ENCODE assay signal across 1 cellular context in the genomic region with DNA sequence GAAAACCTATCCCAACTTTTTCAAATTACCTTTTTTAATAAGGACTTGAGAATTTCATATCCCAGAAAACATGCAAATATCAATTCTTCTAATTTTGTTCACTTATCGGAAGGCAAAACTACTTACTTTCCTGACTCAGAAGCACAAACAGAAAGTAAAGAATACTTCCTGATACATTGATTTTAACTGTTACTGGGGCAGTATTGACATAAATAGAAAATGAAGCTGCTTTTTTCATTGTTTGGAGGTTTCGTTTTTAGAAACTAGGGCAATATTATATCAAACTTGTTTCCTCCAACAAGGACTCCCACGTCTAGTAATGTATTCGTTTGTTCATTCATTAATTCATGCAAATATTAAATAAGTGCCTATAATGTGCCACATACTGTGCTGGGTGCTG.
TF ChIP-seq lines count a peak whose summit lies in the region.

No MANE protein-coding gene starts in this region.

TF ChIP-seq in GM23338, 12 proteins besides CTCF, POLR2A, EP300 and RAD21 (continued from another document):
- TF ChIP-seq REST (IDR thresholded peaks at IDR 0.05; ENCODE audit: unreplicated experiment) (no peak), ETS1 (IDR thresholded peaks at IDR 0.05) (no peak), JUNB (IDR thresholded peaks at IDR 0.05; ENCODE audit: unreplicated experiment) (no peak), STAT1 (IDR thresholded peaks at IDR 0.05; ENCODE audit: unreplicated experiment) (no peak), ZNF114 (CRISPR knock-in tag; IDR thresholded peaks at IDR 0.05) (no peak), CREB1 (CRISPR knock-in tag; IDR thresholded peaks at IDR 0.05; ENCODE audit: low read depth) (no peak), NANOG (IDR thresholded peaks at IDR 0.05; ENCODE audit: borderline replicate concordance) (no peak), POLR2AphosphoS5 (IDR thresholded peaks at IDR 0.05; ENCODE audit: low read depth) (no peak), EZH2phosphoT487 (IDR thresholded peaks at IDR 0.05; ENCODE audit: unreplicated experiment) (no peak)
- TF ChIP-seq, protein P1, sequence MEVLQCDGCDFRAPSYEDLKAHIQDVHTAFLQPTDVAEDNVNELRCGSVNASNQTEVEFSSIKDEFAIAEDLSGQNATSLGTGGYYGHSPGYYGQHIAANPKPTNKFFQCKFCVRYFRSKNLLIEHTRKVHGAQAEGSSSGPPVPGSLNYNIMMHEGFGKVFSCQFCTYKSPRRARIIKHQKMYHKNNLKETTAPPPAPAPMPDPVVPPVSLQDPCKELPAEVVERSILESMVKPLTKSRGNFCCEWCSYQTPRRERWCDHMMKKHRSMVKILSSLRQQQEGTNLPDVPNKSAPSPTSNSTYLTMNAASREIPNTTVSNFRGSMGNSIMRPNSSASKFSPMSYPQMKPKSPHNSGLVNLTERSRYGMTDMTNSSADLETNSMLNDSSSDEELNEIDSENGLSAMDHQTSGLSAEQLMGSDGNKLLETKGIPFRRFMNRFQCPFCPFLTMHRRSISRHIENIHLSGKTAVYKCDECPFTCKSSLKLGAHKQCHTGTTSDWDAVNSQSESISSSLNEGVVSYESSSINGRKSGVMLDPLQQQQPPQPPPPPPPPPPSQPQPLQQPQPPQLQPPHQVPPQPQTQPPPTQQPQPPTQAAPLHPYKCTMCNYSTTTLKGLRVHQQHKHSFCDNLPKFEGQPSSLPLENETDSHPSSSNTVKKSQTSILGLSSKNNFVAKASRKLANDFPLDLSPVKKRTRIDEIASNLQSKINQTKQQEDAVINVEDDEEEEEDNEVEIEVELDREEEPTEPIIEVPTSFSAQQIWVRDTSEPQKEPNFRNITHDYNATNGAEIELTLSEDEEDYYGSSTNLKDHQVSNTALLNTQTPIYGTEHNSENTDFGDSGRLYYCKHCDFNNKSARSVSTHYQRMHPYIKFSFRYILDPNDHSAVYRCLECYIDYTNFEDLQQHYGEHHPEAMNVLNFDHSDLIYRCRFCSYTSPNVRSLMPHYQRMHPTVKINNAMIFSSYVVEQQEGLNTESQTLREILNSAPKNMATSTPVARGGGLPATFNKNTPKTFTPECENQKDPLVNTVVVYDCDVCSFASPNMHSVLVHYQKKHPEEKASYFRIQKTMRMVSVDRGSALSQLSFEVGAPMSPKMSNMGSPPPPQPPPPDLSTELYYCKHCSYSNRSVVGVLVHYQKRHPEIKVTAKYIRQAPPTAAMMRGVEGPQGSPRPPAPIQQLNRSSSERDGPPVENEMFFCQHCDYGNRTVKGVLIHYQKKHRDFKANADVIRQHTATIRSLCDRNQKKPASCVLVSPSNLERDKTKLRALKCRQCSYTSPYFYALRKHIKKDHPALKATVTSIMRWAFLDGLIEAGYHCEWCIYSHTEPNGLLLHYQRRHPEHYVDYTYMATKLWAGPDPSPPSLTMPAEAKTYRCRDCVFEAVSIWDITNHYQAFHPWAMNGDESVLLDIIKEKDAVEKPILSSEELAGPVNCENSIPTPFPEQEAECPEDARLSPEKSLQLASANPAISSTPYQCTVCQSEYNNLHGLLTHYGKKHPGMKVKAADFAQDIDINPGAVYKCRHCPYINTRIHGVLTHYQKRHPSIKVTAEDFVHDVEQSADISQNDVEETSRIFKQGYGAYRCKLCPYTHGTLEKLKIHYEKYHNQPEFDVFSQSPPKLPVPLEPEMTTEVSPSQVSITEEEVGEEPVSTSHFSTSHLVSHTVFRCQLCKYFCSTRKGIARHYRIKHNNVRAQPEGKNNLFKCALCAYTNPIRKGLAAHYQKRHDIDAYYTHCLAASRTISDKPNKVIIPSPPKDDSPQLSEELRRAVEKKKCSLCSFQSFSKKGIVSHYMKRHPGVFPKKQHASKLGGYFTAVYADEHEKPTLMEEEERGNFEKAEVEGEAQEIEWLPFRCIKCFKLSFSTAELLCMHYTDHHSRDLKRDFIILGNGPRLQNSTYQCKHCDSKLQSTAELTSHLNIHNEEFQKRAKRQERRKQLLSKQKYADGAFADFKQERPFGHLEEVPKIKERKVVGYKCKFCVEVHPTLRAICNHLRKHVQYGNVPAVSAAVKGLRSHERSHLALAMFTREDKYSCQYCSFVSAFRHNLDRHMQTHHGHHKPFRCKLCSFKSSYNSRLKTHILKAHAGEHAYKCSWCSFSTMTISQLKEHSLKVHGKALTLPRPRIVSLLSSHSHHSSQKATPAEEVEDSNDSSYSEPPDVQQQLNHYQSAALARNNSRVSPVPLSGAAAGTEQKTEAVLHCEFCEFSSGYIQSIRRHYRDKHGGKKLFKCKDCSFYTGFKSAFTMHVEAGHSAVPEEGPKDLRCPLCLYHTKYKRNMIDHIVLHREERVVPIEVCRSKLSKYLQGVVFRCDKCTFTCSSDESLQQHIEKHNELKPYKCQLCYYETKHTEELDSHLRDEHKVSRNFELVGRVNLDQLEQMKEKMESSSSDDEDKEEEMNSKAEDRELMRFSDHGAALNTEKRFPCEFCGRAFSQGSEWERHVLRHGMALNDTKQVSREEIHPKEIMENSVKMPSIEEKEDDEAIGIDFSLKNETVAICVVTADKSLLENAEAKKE (CRISPR knock-in tag; IDR thresholded peaks at IDR 0.05), result no peak
TF ChIP-seq in GM23338: peak in this region for 0.
